In the genomic region with DNA sequence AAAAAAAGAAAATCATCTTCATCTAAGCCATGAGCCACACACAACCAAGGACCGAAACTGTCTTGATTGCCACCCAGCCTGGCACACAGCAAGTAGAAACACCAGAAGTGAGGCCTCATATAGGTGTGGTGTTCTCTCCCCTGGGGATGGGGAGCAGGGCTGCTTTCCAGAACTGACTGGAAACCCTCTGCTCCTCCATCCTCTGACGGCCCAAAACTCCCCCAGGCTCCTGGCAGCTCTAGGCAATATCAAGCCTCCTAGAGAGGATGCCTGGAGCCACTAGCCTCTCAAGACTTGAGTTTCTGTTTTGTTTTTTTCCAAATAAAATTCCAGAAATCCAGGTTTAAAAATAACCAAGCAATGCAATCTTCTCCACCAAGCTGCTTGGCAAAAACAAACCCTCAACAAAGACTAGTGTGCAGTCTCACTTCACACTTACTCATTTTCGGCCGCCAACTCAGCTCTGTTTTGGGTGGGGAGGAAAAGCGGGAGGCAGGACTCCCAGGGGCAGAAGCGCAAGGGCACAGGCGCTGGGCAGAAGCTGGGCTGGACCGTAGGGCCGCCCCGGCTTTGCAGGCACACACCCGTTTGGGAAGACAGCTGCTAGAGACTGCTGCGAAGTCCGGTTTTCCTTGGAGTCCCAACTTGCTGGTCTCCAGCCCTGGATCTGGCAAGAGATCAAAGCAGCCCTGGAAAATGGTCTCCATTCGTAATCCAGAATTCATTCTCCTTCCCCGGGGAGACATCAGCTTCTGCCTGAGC, we compare ENCODE assay signal across 9 cellular contexts.
A peak's percentile ranks its signal among the peaks of the same experiment; 100 is the strongest.
DNase-seq lines count a peak whose midpoint lies in the region; ATAC-seq and TF ChIP-seq lines count a peak whose summit lies in the region.
"Had no signal": no experiment of that assay in that cellular context is flagged by ENCODE, and none has a peak within 500 bp of the region (broad histone marks: within the 10 kb centered on the region; RNA-seq: fewer than 3 reads in every experiment).

No MANE protein-coding gene starts in this region.

- no peaks in the 10 kb centered on the region for H3K9me3 ChIP-seq in neuronal stem cell (replicated peaks in 1 of 2; ENCODE audit: control insufficient read depth in 2 of 2, insufficient read depth in 1 of 2, low read depth in 1 of 2, low read length in 2 of 2)
- H3K9me3 ChIP-seq in aorta (ENCODE audit: control insufficient read depth, low read length): no peaks in the 10 kb centered on the region

- intact Hi-C loops in aorta (cut with DNase I): loop anchor here in 1 of 2 donors (2.0 to 5.0 kb wide), 2 partner anchors 77 to 319 kb away; partner anchors contain the start of gene OTUD3

- no peak overlapping the region for H2BK5ac ChIP-seq in neuronal stem cell (ENCODE audit: low read length)

- H3K4me3 ChIP-seq in fibroblast of the aortic adventitia (ENCODE audit: low read depth, low read length) (peak overlapping the region; percentile 40), neuronal stem cell (ENCODE audit: low read length in 2 of 2) (no peak overlapping the region), aorta (ENCODE audit: low read length in 2 of 2) (no peak overlapping the region)

- H3K14ac ChIP-seq in neuronal stem cell (ENCODE audit: low read length): no peak overlapping the region

- H2AK5ac ChIP-seq in neuronal stem cell (ENCODE audit: low read depth, low read length): no peak overlapping the region

- ATAC-seq in aorta (ENCODE audit: low FRiP score) (peak; percentile 89), HG03521 (IDR thresholded peaks at IDR 0.05; ENCODE audit: unreplicated experiment) (no peak)

- H3K4ac ChIP-seq in neuronal stem cell (ENCODE audit: low read length): no peak overlapping the region

- DNase-seq in NCI-H2227 treated with DMSO at 0.1 percent for 48 hours (lab: John Stamatoyannopoulos, UW): peak; percentile 5
- DNase-seq in NCI-H2227 (lab: John Stamatoyannopoulos, UW; ENCODE audit: unreplicated experiment): no peak
- peak; percentile 86 for DNase-seq in fibroblast of the aortic adventitia (ENCODE audit: low read depth)
- no peak for DNase-seq in neuronal stem cell (ENCODE audit: low spot score)
- DNase-seq in aorta: peak; percentile 76 to 83
- no peak for DNase-seq in foreskin melanocyte
- no peak for DNase-seq in Kasumi-1 (lab: John Stamatoyannopoulos, UW)
- DNase-seq: stimulated activated CD4-positive, alpha-beta T cell treated with anti-CD3 and anti-CD28 coated beads, Interleukin-15, amount 100 ng/mL, for 24 hours had no signal

- H4K91ac ChIP-seq in neuronal stem cell (ENCODE audit: low read depth, low read length, poor library complexity): no peak overlapping the region

- H3K23ac ChIP-seq in neuronal stem cell (ENCODE audit: low read depth, low read length, poor library complexity): no peak overlapping the region

- no peak for TF ChIP-seq CTCF in fibroblast of the aortic adventitia (IDR thresholded peaks at IDR 0.05; ENCODE audit: insufficient read depth, low read length)

- H2BK12ac ChIP-seq in neuronal stem cell (ENCODE audit: low read length): no peak overlapping the region

- H2BK15ac ChIP-seq in neuronal stem cell (ENCODE audit: low read length): no peak overlapping the region

- H3K4me1 ChIP-seq in neuronal stem cell (ENCODE audit: control insufficient read depth in 2 of 2, insufficient read depth in 1 of 2, low read depth in 1 of 2, low read length in 2 of 2): no peaks in the 10 kb centered on the region
- H3K4me1 ChIP-seq in aorta (ENCODE audit: control insufficient read depth in 1 of 2, insufficient read depth in 2 of 2, low read length in 2 of 2): no peaks in the 10 kb centered on the region

- peaks cover 0 to 8% (median 0%) of the 10 kb centered on the region in 3 experiments for H3K27me3 ChIP-seq in neuronal stem cell (ENCODE audit: control insufficient read depth in 3 of 3, insufficient read depth in 3 of 3, low read depth in 1 of 3, low read length in 3 of 3)
- no peaks in the 10 kb centered on the region for H3K27me3 ChIP-seq in aorta (ENCODE audit: control insufficient read depth in 1 of 2, insufficient read depth in 2 of 2, low read length in 1 of 2)

- H3K4me2 ChIP-seq in neuronal stem cell (ENCODE audit: insufficient read depth, low read length, poor library complexity, severe bottlenecking): no peak overlapping the region

- H4K8ac ChIP-seq in neuronal stem cell (ENCODE audit: low read depth, low read length): no peak overlapping the region

- H3K18ac ChIP-seq in neuronal stem cell (ENCODE audit: low read length): peak overlapping the region; percentile 55

- H3K79me1 ChIP-seq in neuronal stem cell (ENCODE audit: low read depth, low read length): no peaks in the 10 kb centered on the region

- WGBS in neuronal stem cell (ENCODE audit: extremely low coverage in 2 of 2, insufficient read length in 2 of 2, insufficient replicate concordance in 1 of 2), 2 donors: no CpG with 5 or more reads among the region's 15 CpGs
- WGBS in aorta, 2 donors: 2 to 7% methylated on average over 15 of the region's 15 CpGs

- H2AFZ ChIP-seq in neuronal stem cell (ENCODE audit: low read length): peak overlapping the region; percentile 24

- H3K27ac ChIP-seq in neuronal stem cell (replicated peaks; ENCODE audit: low read length): no peak overlapping the region
- H3K27ac ChIP-seq in aorta (ENCODE audit: low read depth in 1 of 2, low read length in 2 of 2): peak overlapping the region; percentile 69 to 83

- H3K9ac ChIP-seq in neuronal stem cell (ENCODE audit: low read depth, low read length, poor library complexity): no peak overlapping the region

- H2BK120ac ChIP-seq in neuronal stem cell (ENCODE audit: low read depth, low read length): no peak overlapping the region

- H3K36me3 ChIP-seq in neuronal stem cell (replicated peaks in 1 of 2; ENCODE audit: control insufficient read depth in 2 of 2, insufficient read depth in 2 of 2, low read length in 2 of 2): no peaks in the 10 kb centered on the region
- no peaks in the 10 kb centered on the region for H3K36me3 ChIP-seq in aorta (ENCODE audit: control insufficient read depth in 1 of 2, insufficient read depth in 2 of 2, low read length in 1 of 2)

Comparison
In these comparisons a context has a peak if more than half of its experiments do, and no peak if none do; other contexts are left out.
1. DNase-seq: peak in NCI-H2227 treated with DMSO at 0.1 percent for 48 hours (single experiment), fibroblast of the aortic adventitia (single experiment) and aorta (2 of 2); none in NCI-H2227 (single experiment), neuronal stem cell (single experiment), foreskin melanocyte (single experiment) and Kasumi-1 (0 of 2).